ENCODE assay signal across 21 cellular contexts in genomic region chr17:9237661-9238301, GRCh38.
DNase-seq lines count a peak whose midpoint lies in the region; ATAC-seq lines count a peak whose summit lies in the region.
"Had no signal": no experiment of that assay in that cellular context is flagged by ENCODE, and none has a peak within 500 bp of the region (broad histone marks: within the 10 kb centered on the region; RNA-seq: fewer than 3 reads in every experiment).

No MANE protein-coding gene starts in this region.

- DNase-seq in Right ventricle myocardium superior (peak; percentile 34), left cardiac atrium (no peak), aorta (peak; percentile 61 to 79), GF-D8 (lab: John Stamatoyannopoulos, UW) (no peak), NCI-H1930 (lab: John Stamatoyannopoulos, UW) (no peak)
- no peak for DNase-seq in central memory CD8-positive, alpha-beta T cell (ENCODE audit: low spot score in 2 of 2)
- no peak for DNase-seq in naive thymus-derived CD8-positive, alpha-beta T cell
- DNase-seq: activated CD4-positive, alpha-beta T cell treated with anti-CD3 and anti-CD28 coated beads, Interleukin-2, amount 50 U/mL, for 4 hours; cortex of kidney; DMS 273 treated with DMSO at 0.1 percent for 48 hours; H7; NK-92 treated with Interleukin-12 subunit alpha and Interleukin-12 subunit beta, amount 100 ng/mL, for 24 hours; SHP77 treated with DMSO at 0.1 percent for 48 hours; T1000 had no signal

- no peak overlapping the region for H3K4me3 ChIP-seq in aorta (ENCODE audit: low read length in 2 of 2)
- H3K4me3 ChIP-seq: lung, skin epidermis had no signal

- intact Hi-C loops in Right ventricle myocardium superior (cut with DNase I) = no loop called here
- intact Hi-C loops in left cardiac atrium (cut with DNase I) = loop anchor here in 1 of 2 donors (5.0 kb wide), 1 partner anchor 55 kb away; no protein-coding TSS in a partner anchor
- intact Hi-C loops in aorta (cut with DNase I) = loop anchor here in 1 of 2 donors (10.0 kb wide), 1 partner anchor 113 kb away; no protein-coding TSS in a partner anchor

- ATAC-seq in Right ventricle myocardium superior (ENCODE audit: poor library complexity) (no peak), left cardiac atrium (no peak), aorta (ENCODE audit: low FRiP score) (no peak), GM21526 (IDR thresholded peaks at IDR 0.05; ENCODE audit: low FRiP score, unreplicated experiment) (no peak)
- ATAC-seq in central memory CD8-positive, alpha-beta T cell (replicated peaks; ENCODE audit: extremely low read depth, poor library complexity, severe bottlenecking) = no peak
- ATAC-seq in naive thymus-derived CD8-positive, alpha-beta T cell = no peak

- H3K27ac Mint-ChIP-seq in central memory CD8-positive, alpha-beta T cell (ENCODE audit: low read depth) = no peak overlapping the region
- no peak overlapping the region for H3K27ac Mint-ChIP-seq in naive thymus-derived CD8-positive, alpha-beta T cell
- H3K27ac Mint-ChIP-seq: activated T-helper 2 cell treated with anti-CD3 and anti-CD28 coated beads, Interferon-gamma antibody, Interleukin-2, Interleukin-4, amounts not matched to agents 10 μg/mL and 5 μg/mL and 100 μg/mL, durations not matched to agents 14 hours and 24 hours and 36 hours; stimulated activated naive CD8-positive, alpha-beta T cell treated with anti-CD3 and anti-CD28 coated beads, Interleukin-15, Interleukin-2, amounts not matched to agents 100 ng/mL and 50 ng/mL, for 24 hours had no signal

- no peaks in the 10 kb centered on the region for H3K4me1 ChIP-seq in aorta (ENCODE audit: control insufficient read depth in 1 of 2, insufficient read depth in 2 of 2, low read length in 2 of 2)

- H3K9me3 ChIP-seq in aorta (ENCODE audit: control insufficient read depth, low read length) = no peaks in the 10 kb centered on the region
- H3K9me3 ChIP-seq: neutrophil had no signal

- H3K9me3 Mint-ChIP-seq in central memory CD8-positive, alpha-beta T cell = no peaks in the 10 kb centered on the region
- H3K9me3 Mint-ChIP-seq in naive thymus-derived CD8-positive, alpha-beta T cell = no peaks in the 10 kb centered on the region
- H3K9me3 Mint-ChIP-seq: activated T-helper 2 cell treated with anti-CD3 and anti-CD28 coated beads, Interferon-gamma antibody, Interleukin-2, Interleukin-4, amounts not matched to agents 10 μg/mL and 5 μg/mL and 100 μg/mL, durations not matched to agents 14 hours and 24 hours and 36 hours; stimulated activated naive CD8-positive, alpha-beta T cell treated with anti-CD3 and anti-CD28 coated beads, Interleukin-15, Interleukin-2, amounts not matched to agents 100 ng/mL and 50 ng/mL, for 24 hours had no signal

- 76 to 77% methylated on average over 13 of the region's 13 CpGs for WGBS in aorta, 2 donors

- POLR2A ChIA-PET in naive thymus-derived CD8-positive, alpha-beta T cell (lab: Charles Lee) = interaction anchor here (0.5 kb wide), 1 partner anchor 37 kb away, joined by 4 read pairs; no protein-coding TSS in a partner anchor

- no peaks in the 10 kb centered on the region for H3K27me3 ChIP-seq in aorta (ENCODE audit: control insufficient read depth in 1 of 2, insufficient read depth in 2 of 2, low read length in 1 of 2)

- peaks cover 11% of the 10 kb centered on the region for H3K4me1 Mint-ChIP-seq in central memory CD8-positive, alpha-beta T cell
- H3K4me1 Mint-ChIP-seq in naive thymus-derived CD8-positive, alpha-beta T cell = peaks cover 2 to 19% (median 10%) of the 10 kb centered on the region in 4 donors

- H3K4me3 Mint-ChIP-seq in central memory CD8-positive, alpha-beta T cell = peak overlapping the region; percentile 73
- H3K4me3 Mint-ChIP-seq in naive thymus-derived CD8-positive, alpha-beta T cell = peak overlapping the region in 6 of 10 donors; percentile 22 to 54 (median 35)

- no peak overlapping the region for H3K27ac ChIP-seq in aorta (ENCODE audit: low read depth in 1 of 2, low read length in 2 of 2)
- H3K27ac ChIP-seq: KMS-11, neutrophil had no signal

- H3K36me3 ChIP-seq in aorta (ENCODE audit: control insufficient read depth in 1 of 2, insufficient read depth in 2 of 2, low read length in 1 of 2) = no peaks in the 10 kb centered on the region
- H3K36me3 ChIP-seq: neutrophil had no signal

- peaks cover 5% of the 10 kb centered on the region for H3K36me3 Mint-ChIP-seq in central memory CD8-positive, alpha-beta T cell (ENCODE audit: insufficient read depth)
- no peaks in the 10 kb centered on the region for H3K36me3 Mint-ChIP-seq in naive thymus-derived CD8-positive, alpha-beta T cell

- no peaks in the 10 kb centered on the region for H3K27me3 Mint-ChIP-seq in central memory CD8-positive, alpha-beta T cell
- H3K27me3 Mint-ChIP-seq in naive thymus-derived CD8-positive, alpha-beta T cell = peaks cover 0 to 5% (median 0%) of the 10 kb centered on the region in 5 donors

Comparison
In these comparisons a context has a peak if more than half of its experiments do, and no peak if none do; other contexts are left out.
1. DNase-seq: peak in Right ventricle myocardium superior (single experiment) and aorta (2 of 2); none in left cardiac atrium (single experiment), central memory CD8-positive, alpha-beta T cell (0 of 2), naive thymus-derived CD8-positive, alpha-beta T cell (0 of 10), GF-D8 (single experiment) and NCI-H1930 (0 of 2).